Comparison of ENCODE assay signal across 8 cellular contexts in genomic region chr17:81666342-81667191, GRCh38. TPM values are rescaled to one million over a fixed set of nuclear protein-coding genes. Genes with fewer than 3 reads are reported as not detected.
DNase-seq lines count a peak whose midpoint lies in the region; ATAC-seq and TF ChIP-seq lines count a peak whose summit lies in the region.

Gene CCDC137 (plus strand): TSS chr17:81666737. CDS start chr17:81666767, 30 bp downstream.
Gene OXLD1 (minus strand): TSS chr17:81666605. CDS start chr17:81666577, 28 bp downstream.

- intact Hi-C loops in dorsolateral prefrontal cortex (cut with DNase I) (loop anchor here in 1 of 2 donors (2.0 to 5.0 kb wide), 3 partner anchors 16 to 36 kb away; partner anchors contain the start of genes ARL16, MRPL12, NPLOC4 and TSPAN10), right lobe of liver (cut with DNase I) (no loop called here)

- peak; percentile 91 to 96 (median 92) for DNase-seq in CD4-positive, CD25-positive, alpha-beta regulatory T cell
- DNase-seq in NCI-H82 (lab: John Stamatoyannopoulos, UW): peak; percentile 98
- peak; percentile 94 to 95 for DNase-seq in activated CD4-positive, alpha-beta T cell treated with anti-CD3 and anti-CD28 coated beads, Interleukin-2, amount 50 U/mL, for 48 hours
- DNase-seq in dorsolateral prefrontal cortex: peak; percentile 93 to 98 (median 96)
- DNase-seq in right lobe of liver: peak; percentile 98
- peak; percentile 95 for DNase-seq in stimulated activated CD4-positive, alpha-beta T cell treated with anti-CD3 and anti-CD28 coated beads, Interleukin-4, amount 100 ng/mL, for 24 hours

- WGBS in right lobe of liver (ENCODE audit: insufficient coverage, low coverage, low lambda C conversion rate, missing lambda C conversion rate): 0% methylated on average over 10 of the region's 96 CpGs

- H3K27ac ChIP-seq in CD4-positive, CD25-positive, alpha-beta regulatory T cell (ENCODE audit: insufficient read depth, low read length, poor library complexity, severe bottlenecking): peak within 1 kb of the TSS; percentile 90
- H3K27ac ChIP-seq in dorsolateral prefrontal cortex (peak within 1 kb of the TSS in 57 of 59 donors; percentile 5 to 92 (median 82)), right lobe of liver (peak within 1 kb of the TSS; percentile 55 to 86 (median 71))

- H3K9me3 Mint-ChIP-seq in CD4-positive, CD25-positive, alpha-beta regulatory T cell: peaks cover 0 to 2% (median 0%) of the 10 kb centered on the region in 7 donors

- H3K4me1 ChIP-seq in CD4-positive, CD25-positive, alpha-beta regulatory T cell (ENCODE audit: control insufficient read depth, insufficient read depth, low read length, poor library complexity, severe bottlenecking): peaks cover 43% of the 10 kb centered on the region
- H3K4me1 ChIP-seq in right lobe of liver: peaks cover 0 to 15% (median 3%) of the 10 kb centered on the region in 4 donors

- H3K36me3 ChIP-seq in CD4-positive, CD25-positive, alpha-beta regulatory T cell (ENCODE audit: control insufficient read depth, insufficient read depth, low read length): peaks cover 23% of the 10 kb centered on the region
- peaks cover 0 to 24% (median 5%) of the 10 kb centered on the region in 4 donors for H3K36me3 ChIP-seq in right lobe of liver

- peaks cover 7% of the 10 kb centered on the region for H3K36me3 Mint-ChIP-seq in CD4-positive, CD25-positive, alpha-beta regulatory T cell

- peak; percentile 94 to 98 for ATAC-seq in CD4-positive, CD25-positive, alpha-beta regulatory T cell (ENCODE audit: low read depth in 2 of 2)
- ATAC-seq in GM19438 (IDR thresholded peaks at IDR 0.05; ENCODE audit: low read depth, unreplicated experiment): peak; percentile 88
- peak; percentile 82 for ATAC-seq in HG03571 (IDR thresholded peaks at IDR 0.05; ENCODE audit: unreplicated experiment)
- peak; percentile 98 to 99 (median 98) for ATAC-seq in right lobe of liver

- H3K4me3 Mint-ChIP-seq in CD4-positive, CD25-positive, alpha-beta regulatory T cell: peak within 1 kb of the TSS; percentile 94 to 100 (median 96)

- H3K27me3 ChIP-seq in CD4-positive, CD25-positive, alpha-beta regulatory T cell (ENCODE audit: control insufficient read depth, insufficient read depth, low read length): no peaks in the 10 kb centered on the region
- H3K27me3 ChIP-seq in dorsolateral prefrontal cortex (no peaks in the 10 kb centered on the region), right lobe of liver (no peaks in the 10 kb centered on the region)

- peak in 17 of 56 donors; percentile 9 to 43 (median 24) for TF ChIP-seq CTCF in dorsolateral prefrontal cortex (IDR thresholded peaks at IDR 0.05 in 54 of 56, conservative IDR thresholded peaks at IDR 0.05 in 2 of 56; ENCODE audit: low read depth in 1 of 56, partially characterized antibody in 56 of 56)
- no peak for TF ChIP-seq CTCF in right lobe of liver (IDR thresholded peaks at IDR 0.05)

- no peaks in the 10 kb centered on the region for H3K9me3 ChIP-seq in CD4-positive, CD25-positive, alpha-beta regulatory T cell (ENCODE audit: control insufficient read depth in 2 of 2, low read length in 2 of 2)
- no peaks in the 10 kb centered on the region for H3K9me3 ChIP-seq in right lobe of liver

- H3K4me3 ChIP-seq in CD4-positive, CD25-positive, alpha-beta regulatory T cell (ENCODE audit: low read depth, low read length): peak within 1 kb of the TSS; percentile 83
- H3K4me3 ChIP-seq in dorsolateral prefrontal cortex (peak within 1 kb of the TSS; percentile 65 to 100 (median 96)), right lobe of liver (peak within 1 kb of the TSS; percentile 98)

- H3K27me3 Mint-ChIP-seq in CD4-positive, CD25-positive, alpha-beta regulatory T cell: no peaks in the 10 kb centered on the region

- TF ChIP-seq POLR2A in right lobe of liver (IDR thresholded peaks at IDR 0.05): peak; percentile 74

- peaks cover 8 to 55% (median 22%) of the 10 kb centered on the region in 4 donors for H3K4me1 Mint-ChIP-seq in CD4-positive, CD25-positive, alpha-beta regulatory T cell

- H3K27ac Mint-ChIP-seq in CD4-positive, CD25-positive, alpha-beta regulatory T cell: peak within 1 kb of the TSS; percentile 93 to 97 (median 95)

RNA-seq across cellular contexts. Expression of gene CCDC137, which starts in this region (rescaled TPM):
- total RNA-seq in CD4-positive, CD25-positive, alpha-beta regulatory T cell: 30.4 TPM
- polyA plus RNA-seq in CD4-positive, CD25-positive, alpha-beta regulatory T cell: 10 to 100 TPM; 10.2 to 14.3 (median 12.0) TPM
- total RNA-seq in dorsolateral prefrontal cortex (10 to 100 TPM in 116 of 120 experiments, 1 to 10 TPM in 4; 9.0 to 20.1 (median 13.5) TPM), right lobe of liver (10 to 100 TPM in 1 of 6 experiments, 1 to 10 TPM in 5; 5.5 to 35.0 (median 6.5) TPM)

RNA-seq across cellular contexts. Expression of gene OXLD1, which starts in this region (rescaled TPM):
- 37.7 TPM for total RNA-seq in CD4-positive, CD25-positive, alpha-beta regulatory T cell
- polyA plus RNA-seq in CD4-positive, CD25-positive, alpha-beta regulatory T cell: 100 to 1,000 TPM in 1 of 4 donors, 10 to 100 TPM in 3; 78.4 to 108 (median 84.2) TPM
- total RNA-seq in dorsolateral prefrontal cortex: 10 to 100 TPM; 14.1 to 35.0 (median 24.3) TPM
- total RNA-seq in right lobe of liver: 10 to 100 TPM in 5 of 6 experiments, 1 to 10 TPM in 1; 8.3 to 24.3 (median 14.6) TPM

Comparison
In these comparisons a context has a peak if more than half of its experiments do, and no peak if none do; other contexts are left out.
1. Peak in every context shown above with its lines: DNase-seq, ATAC-seq, H3K4me3 ChIP-seq and H3K27ac ChIP-seq.